ENCODE assay signal across 1 cellular context in genomic region chr3:186476541-186476940, GRCh38.
TF ChIP-seq lines count a peak whose summit lies in the region.

No MANE protein-coding gene starts in this region.

TF ChIP-seq in GM12878, 131 proteins besides CTCF, POLR2A, EP300 and RAD21:
- TF ChIP-seq REST (IDR thresholded peaks at IDR 0.05; ENCODE audit: low read depth, low read length), result no peak
- TF ChIP-seq BCLAF1 (IDR thresholded peaks at IDR 0.05), result no peak
